10 cellular contexts compared by ENCODE assay signal in the genomic region with DNA sequence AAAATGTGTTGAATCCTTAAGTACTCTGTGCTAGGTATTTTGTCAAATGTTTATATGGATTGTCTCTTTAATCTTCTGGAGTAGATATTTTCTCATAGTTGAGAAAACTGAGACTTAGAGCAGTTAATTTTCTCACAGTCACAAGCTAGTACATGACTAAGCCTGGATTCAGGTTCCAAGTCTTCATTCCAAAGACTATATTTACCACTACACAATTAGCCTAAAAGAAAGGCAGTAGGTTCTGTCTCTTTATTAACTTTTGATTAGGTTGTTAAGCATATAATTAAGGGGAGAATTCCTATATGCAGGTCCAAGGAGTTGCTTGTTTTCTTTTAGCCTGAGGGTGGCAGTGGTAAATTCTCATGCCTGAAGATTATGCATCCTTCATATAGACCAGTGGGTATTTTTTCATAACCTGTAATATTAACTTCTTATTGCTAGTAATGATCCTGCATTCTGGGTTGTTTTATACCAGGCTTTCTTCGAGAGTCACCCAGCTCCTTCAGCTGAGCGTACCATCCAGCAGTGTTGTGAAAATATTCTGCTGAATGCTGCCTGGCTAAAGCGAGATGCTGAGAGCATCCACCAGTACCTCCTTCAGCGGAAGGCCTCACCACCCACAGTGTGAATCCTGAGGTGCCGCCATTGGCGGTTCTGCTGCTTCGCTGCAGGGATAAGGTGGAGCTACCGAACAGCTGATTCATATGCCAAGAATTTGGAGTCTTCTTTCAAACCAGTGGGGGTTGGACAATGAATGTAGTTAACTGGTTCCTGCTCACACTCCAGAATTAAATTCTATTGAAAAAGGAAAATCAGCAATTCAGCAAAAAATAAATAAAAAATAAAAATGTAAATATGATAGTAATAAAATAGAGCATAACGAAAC. TPM values are rescaled to one million over a fixed set of nuclear protein-coding genes. Genes with fewer than 3 reads are reported as not detected.
DNase-seq lines count a peak whose midpoint lies in the region; ATAC-seq, FAIRE-seq and TF ChIP-seq lines count a peak whose summit lies in the region.
"Had no signal": no experiment of that assay in that cellular context is flagged by ENCODE, and none has a peak within 500 bp of the region (broad histone marks: within the 10 kb centered on the region; RNA-seq: fewer than 3 reads in every experiment).

No MANE protein-coding gene starts in this region.

- H3K4me3 ChIP-seq in A549 (no peak overlapping the region), astrocyte of the spinal cord (ENCODE audit: low read depth, low read length) (no peak overlapping the region), kidney epithelial cell (ENCODE audit: low read depth, low read length) (no peak overlapping the region)
- H3K4me3 ChIP-seq: body of pancreas, upper lobe of left lung had no signal

- WGBS in A549 (ENCODE audit: missing lambda C conversion rate) = 11% methylated on average over 9 of the region's 9 CpGs

- H3K4me1 ChIP-seq in A549 = peaks cover 34% of the 10 kb centered on the region
- H3K4me1 ChIP-seq: upper lobe of left lung had no signal

- H3K27ac ChIP-seq in A549 = peak overlapping the region; percentile 61 to 85

- peaks cover 5% of the 10 kb centered on the region for H3K4me1 Mint-ChIP-seq in type B pancreatic cell (ENCODE audit: unreplicated experiment)
- H3K4me1 Mint-ChIP-seq in stimulated activated memory B cell treated with anti-CD40 and anti-IgM and Interleukin-4, amounts not matched to agents 10 μg/mL and 1 μg/mL and 100 μg/mL, for 72 hours = no peaks in the 10 kb centered on the region

- no peak for TF ChIP-seq RAD21 in A549 (conservative IDR thresholded peaks at IDR 0.05 in 1 of 2, IDR thresholded peaks at IDR 0.05 in 1 of 2)

- H3K36me3 ChIP-seq in kidney epithelial cell (ENCODE audit: control insufficient read depth, insufficient read depth, low read length) = peaks cover 2% of the 10 kb centered on the region

- H3K27me3 ChIP-seq in kidney epithelial cell (ENCODE audit: control insufficient read depth, insufficient read depth, low read length) = no peaks in the 10 kb centered on the region
- H3K27me3 ChIP-seq: body of pancreas, upper lobe of left lung had no signal

- peak overlapping the region; percentile 67 for H3K4me2 ChIP-seq in A549

- peak; percentile 99 for FAIRE-seq in A549 (lab: Jason Lieb, UNC)

- POLR2A ChIA-PET in A549 (lab: Yijun Ruan, JAX) = interaction anchor here (0.6 to 2.6 kb wide), 6 partner anchors 8 to 298 kb away, joined by 3 to 18 read pairs (median 4); a partner anchor contains a TSS

- H3K27me3 Mint-ChIP-seq in type B pancreatic cell = no peaks in the 10 kb centered on the region
- no peaks in the 10 kb centered on the region for H3K27me3 Mint-ChIP-seq in stimulated activated memory B cell treated with anti-CD40 and anti-IgM and Interleukin-4, amounts not matched to agents 10 μg/mL and 1 μg/mL and 100 μg/mL, for 72 hours

- peaks cover 37% of the 10 kb centered on the region for H3K36me3 Mint-ChIP-seq in type B pancreatic cell
- H3K36me3 Mint-ChIP-seq in stimulated activated memory B cell treated with anti-CD40 and anti-IgM and Interleukin-4, amounts not matched to agents 10 μg/mL and 1 μg/mL and 100 μg/mL, for 72 hours = peaks cover 26% of the 10 kb centered on the region

- H3K9me3 Mint-ChIP-seq in type B pancreatic cell = no peaks in the 10 kb centered on the region
- H3K9me3 Mint-ChIP-seq in stimulated activated memory B cell treated with anti-CD40 and anti-IgM and Interleukin-4, amounts not matched to agents 10 μg/mL and 1 μg/mL and 100 μg/mL, for 72 hours = no peaks in the 10 kb centered on the region

- no peak overlapping the region for H3K4me3 Mint-ChIP-seq in type B pancreatic cell
- H3K4me3 Mint-ChIP-seq in stimulated activated memory B cell treated with anti-CD40 and anti-IgM and Interleukin-4, amounts not matched to agents 10 μg/mL and 1 μg/mL and 100 μg/mL, for 72 hours = no peak overlapping the region

- DNase-seq in A549 (ENCODE audit: low read depth in 1 of 2, low spot score in 1 of 2) = peak; percentile 88 to 91
- peak; percentile 91 for DNase-seq in HT1080 (ENCODE audit: low read depth)
- peak; percentile 96 for DNase-seq in astrocyte of the spinal cord (ENCODE audit: low read depth, low spot score)
- peak; percentile 84 for DNase-seq in kidney epithelial cell (ENCODE audit: low read depth)
- DNase-seq in type B pancreatic cell (ENCODE audit: extremely low spot score, unreplicated experiment) = no peak
- no peak for DNase-seq in NCI-H2107 treated with DMSO at 0.1 percent for 48 hours (lab: John Stamatoyannopoulos, UW; ENCODE audit: unreplicated experiment)
- no peak for DNase-seq in central memory CD4-positive, alpha-beta T cell
- DNase-seq: upper lobe of left lung had no signal

- H3K9me3 ChIP-seq in A549 = no peaks in the 10 kb centered on the region
- H3K9me3 ChIP-seq: body of pancreas, upper lobe of left lung had no signal

- TF ChIP-seq EP300 in A549 (IDR thresholded peaks at IDR 0.05) = no peak

- in situ Hi-C loops in astrocyte of the spinal cord (cut with HindIII; ENCODE audit: low sequenced_read_pairs) = no loop called here

- ATAC-seq in A549 = peak; percentile 92 to 96
- ATAC-seq in stimulated activated memory B cell treated with anti-CD40 and anti-IgM and Interleukin-4, amounts not matched to agents 10 μg/mL and 1 μg/mL and 100 μg/mL, for 72 hours = no peak

- CTCF ChIA-PET in A549 (lab: Yijun Ruan, JAX) = interaction anchor here (0.7 to 1.9 kb wide), 5 partner anchors 18 to 391 kb away, joined by 3 to 6 read pairs (median 4); no protein-coding TSS in a partner anchor

- TF ChIP-seq POLR2A in A549 (IDR thresholded peaks at IDR 0.05; ENCODE audit: low read length) = no peak

- TF ChIP-seq CTCF in A549 (IDR thresholded peaks at IDR 0.05) = peak; percentile 27; the same call in 1 of the 3 replicates
- peak; percentile 13 for TF ChIP-seq CTCF in astrocyte of the spinal cord (IDR thresholded peaks at IDR 0.05; ENCODE audit: low read depth, low read length)
- no peak for TF ChIP-seq CTCF in kidney epithelial cell (IDR thresholded peaks at IDR 0.05; ENCODE audit: insufficient read depth, low read length, poor library complexity, severe bottlenecking)
- TF ChIP-seq CTCF in type B pancreatic cell (conservative IDR thresholded peaks at IDR 0.05) = no peak

- peak overlapping the region; percentile 75 for H3K27ac Mint-ChIP-seq in type B pancreatic cell
- H3K27ac Mint-ChIP-seq in stimulated activated memory B cell treated with anti-CD40 and anti-IgM and Interleukin-4, amounts not matched to agents 10 μg/mL and 1 μg/mL and 100 μg/mL, for 72 hours = no peak overlapping the region

TF ChIP-seq in A549, 52 proteins besides CTCF, POLR2A, EP300 and RAD21 (continues in another document):
- TF ChIP-seq NFE2L2 (conservative IDR thresholded peaks at IDR 0.05; ENCODE audit: low read length) = no peak
- TF ChIP-seq JUN (IDR thresholded peaks at IDR 0.05) = peak in 1 of 2 experiments; percentile 52; a peak in 1 of 5 replicates
- 0 out of 2 replicates have a peak, but pooled peaks have one; percentile 14 for TF ChIP-seq ZSCAN20 (CRISPR knock-in tag; IDR thresholded peaks at IDR 0.05)
- peak; percentile 95 for TF ChIP-seq MAFK (IDR thresholded peaks at IDR 0.05; ENCODE audit: partially characterized antibody)
- TF ChIP-seq TP53 (CRISPR knock-in tag; IDR thresholded peaks at IDR 0.05) = no peak
- TF ChIP-seq HDAC2 (IDR thresholded peaks at IDR 0.05) = no peak
- TF ChIP-seq, protein P1, sequence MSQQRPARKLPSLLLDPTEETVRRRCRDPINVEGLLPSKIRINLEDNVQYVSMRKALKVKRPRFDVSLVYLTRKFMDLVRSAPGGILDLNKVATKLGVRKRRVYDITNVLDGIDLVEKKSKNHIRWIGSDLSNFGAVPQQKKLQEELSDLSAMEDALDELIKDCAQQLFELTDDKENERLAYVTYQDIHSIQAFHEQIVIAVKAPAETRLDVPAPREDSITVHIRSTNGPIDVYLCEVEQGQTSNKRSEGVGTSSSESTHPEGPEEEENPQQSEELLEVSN (IDR thresholded peaks at IDR 0.05; ENCODE audit: borderline replicate concordance, low read depth) = no peak
- no peak for TF ChIP-seq HEYL (CRISPR knock-in tag; IDR thresholded peaks at IDR 0.05)
- no peak for TF ChIP-seq POLR2AphosphoS2 (conservative IDR thresholded peaks at IDR 0.05; ENCODE audit: low read length)
- TF ChIP-seq SREBF2 (IDR thresholded peaks at IDR 0.05) = no peak
- TF ChIP-seq, protein P2, sequence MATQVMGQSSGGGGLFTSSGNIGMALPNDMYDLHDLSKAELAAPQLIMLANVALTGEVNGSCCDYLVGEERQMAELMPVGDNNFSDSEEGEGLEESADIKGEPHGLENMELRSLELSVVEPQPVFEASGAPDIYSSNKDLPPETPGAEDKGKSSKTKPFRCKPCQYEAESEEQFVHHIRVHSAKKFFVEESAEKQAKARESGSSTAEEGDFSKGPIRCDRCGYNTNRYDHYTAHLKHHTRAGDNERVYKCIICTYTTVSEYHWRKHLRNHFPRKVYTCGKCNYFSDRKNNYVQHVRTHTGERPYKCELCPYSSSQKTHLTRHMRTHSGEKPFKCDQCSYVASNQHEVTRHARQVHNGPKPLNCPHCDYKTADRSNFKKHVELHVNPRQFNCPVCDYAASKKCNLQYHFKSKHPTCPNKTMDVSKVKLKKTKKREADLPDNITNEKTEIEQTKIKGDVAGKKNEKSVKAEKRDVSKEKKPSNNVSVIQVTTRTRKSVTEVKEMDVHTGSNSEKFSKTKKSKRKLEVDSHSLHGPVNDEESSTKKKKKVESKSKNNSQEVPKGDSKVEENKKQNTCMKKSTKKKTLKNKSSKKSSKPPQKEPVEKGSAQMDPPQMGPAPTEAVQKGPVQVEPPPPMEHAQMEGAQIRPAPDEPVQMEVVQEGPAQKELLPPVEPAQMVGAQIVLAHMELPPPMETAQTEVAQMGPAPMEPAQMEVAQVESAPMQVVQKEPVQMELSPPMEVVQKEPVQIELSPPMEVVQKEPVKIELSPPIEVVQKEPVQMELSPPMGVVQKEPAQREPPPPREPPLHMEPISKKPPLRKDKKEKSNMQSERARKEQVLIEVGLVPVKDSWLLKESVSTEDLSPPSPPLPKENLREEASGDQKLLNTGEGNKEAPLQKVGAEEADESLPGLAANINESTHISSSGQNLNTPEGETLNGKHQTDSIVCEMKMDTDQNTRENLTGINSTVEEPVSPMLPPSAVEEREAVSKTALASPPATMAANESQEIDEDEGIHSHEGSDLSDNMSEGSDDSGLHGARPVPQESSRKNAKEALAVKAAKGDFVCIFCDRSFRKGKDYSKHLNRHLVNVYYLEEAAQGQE (IDR thresholded peaks at IDR 0.05) = no peak

RNA-seq across cellular contexts. Expression of a gene that starts 28.2 kb away (rescaled TPM):
- polyA plus RNA-seq in A549 (2011; rRNA removed) (358 and 452 TPM in 2 replicates), A549 (2017; fragmentation: RNase III; extraction: RNeasy Plus Mini Kit Qiagen cat#74134 plus additional on column Dnase treatment) (315 to 338 TPM (median 320 TPM) in 3 replicates)
- 106 and 139 TPM in 2 replicates for polyA plus RNA-seq in A549 (2012; cell fraction: cytosol; rRNA removed)
- 126 and 194 TPM in 2 replicates for polyA plus RNA-seq in A549 (2012; cell fraction: nucleus; rRNA removed)
- 388 and 417 TPM in 2 replicates for polyA minus RNA-seq in A549 (2011; rRNA and poly(A)+ RNA removed)
- total RNA-seq in HT1080 (2014; rRNA removed; shearing (Covaris generic)) = 470 and 482 TPM in 2 replicates
- polyA plus RNA-seq in HT1080 (2015; cell fraction: cytosol; rRNA removed) = 145 and 201 TPM in 2 replicates
- 405 and 476 TPM in 2 replicates for polyA plus RNA-seq in HT1080 (2015; cell fraction: nucleus; rRNA removed)
- total RNA-seq in kidney epithelial cell (249 and 270 TPM in 2 replicates), type B pancreatic cell (ENCODE audit: low replicate concordance) (300 and 372 TPM in 2 replicates)

Comparison
In these comparisons a context has a peak if more than half of its experiments do, and no peak if none do; other contexts are left out.
1. DNase-seq: peak in A549 (2 of 2), HT1080 (single experiment), astrocyte of the spinal cord (single experiment) and kidney epithelial cell (single experiment); none in type B pancreatic cell (single experiment), NCI-H2107 treated with DMSO at 0.1 percent for 48 hours (single experiment) and central memory CD4-positive, alpha-beta T cell (single experiment).
2. CTCF ChIP-seq: peak in A549 (single experiment) and astrocyte of the spinal cord (single experiment); none in kidney epithelial cell (single experiment) and type B pancreatic cell (single experiment).